1 cellular context compared by ENCODE assay signal in genomic region chr3:156957715-156958114, GRCh38.
TF ChIP-seq lines count a peak whose summit lies in the region.

No MANE protein-coding gene starts in this region.

TF ChIP-seq in GM12878, 131 proteins besides CTCF, POLR2A, EP300 and RAD21 (continued from another document):
- TF ChIP-seq, protein P1, sequence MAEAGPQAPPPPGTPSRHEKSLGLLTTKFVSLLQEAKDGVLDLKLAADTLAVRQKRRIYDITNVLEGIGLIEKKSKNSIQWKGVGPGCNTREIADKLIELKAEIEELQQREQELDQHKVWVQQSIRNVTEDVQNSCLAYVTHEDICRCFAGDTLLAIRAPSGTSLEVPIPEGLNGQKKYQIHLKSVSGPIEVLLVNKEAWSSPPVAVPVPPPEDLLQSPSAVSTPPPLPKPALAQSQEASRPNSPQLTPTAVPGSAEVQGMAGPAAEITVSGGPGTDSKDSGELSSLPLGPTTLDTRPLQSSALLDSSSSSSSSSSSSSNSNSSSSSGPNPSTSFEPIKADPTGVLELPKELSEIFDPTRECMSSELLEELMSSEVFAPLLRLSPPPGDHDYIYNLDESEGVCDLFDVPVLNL (IDR thresholded peaks at IDR 0.05; ENCODE audit: low read depth, low read length): no peak
- TF ChIP-seq WRNIP1 (IDR thresholded peaks at IDR 0.05; ENCODE audit: borderline replicate concordance, low read depth, low read length) (no peak), FOS (IDR thresholded peaks at IDR 0.05; ENCODE audit: borderline replicate concordance, extremely low read depth, insufficient read length) (no peak), ATF7 (IDR thresholded peaks at IDR 0.05; ENCODE audit: low read depth) (peak; percentile 58), YY1 (IDR thresholded peaks at IDR 0.05; ENCODE audit: low read depth, low read length) (peak; percentile 50; the same call in 1 of the 2 replicates), NR2F1 (conservative IDR thresholded peaks at IDR 0.05) (peak; percentile 77), JUND (IDR thresholded peaks at IDR 0.05; ENCODE audit: low read depth, low read length) (peak; percentile 66), SIX5 (IDR thresholded peaks at IDR 0.05; ENCODE audit: low read depth, low read length, severe bottlenecking) (no peak), TCF12 (IDR thresholded peaks at IDR 0.05; ENCODE audit: low read depth, low read length) (no peak), RAD51 (IDR thresholded peaks at IDR 0.05) (no peak), TAF1 (IDR thresholded peaks at IDR 0.05; ENCODE audit: borderline replicate concordance, low read depth, low read length) (no peak), REST (IDR thresholded peaks at IDR 0.05; ENCODE audit: low read depth, low read length) (no peak), PRDM15 (CRISPR knock-in tag; IDR thresholded peaks at IDR 0.05) (no peak), PML (IDR thresholded peaks at IDR 0.05; ENCODE audit: low read length) (0 out of 2 replicates have a peak, but pooled peaks have one; percentile 29), DPF2 (IDR thresholded peaks at IDR 0.05) (peak; percentile 63; the same call in 1 of the 2 replicates), NFXL1 (IDR thresholded peaks at IDR 0.05; ENCODE audit: borderline replicate concordance) (no peak), EGR1 (IDR thresholded peaks at IDR 0.05; ENCODE audit: borderline replicate concordance in 1 of 2, low read depth in 2 of 2, low read length in 2 of 2) (no peak), SREBF2 (IDR thresholded peaks at IDR 0.05; ENCODE audit: low read length) (no peak), RUNX3 (IDR thresholded peaks at IDR 0.05; ENCODE audit: low read length) (peak; percentile 82), USF2 (IDR thresholded peaks at IDR 0.05; ENCODE audit: borderline replicate concordance, low read depth, low read length) (no peak), ZNF274 (IDR thresholded peaks at IDR 0.05; ENCODE audit: insufficient read depth, insufficient read length) (no peak), ESRRA (IDR thresholded peaks at IDR 0.05; ENCODE audit: low read length) (no peak), MXI1 (IDR thresholded peaks at IDR 0.05; ENCODE audit: low read depth, low read length) (no peak), HCFC1 (IDR thresholded peaks at IDR 0.05; ENCODE audit: low read length) (no peak), BHLHE40 (IDR thresholded peaks at IDR 0.05; ENCODE audit: borderline replicate concordance in 1 of 2, low read depth in 2 of 2, low read length in 1 of 2) (0 out of 4 replicates have a peak, but pooled peaks of 1 of the 2 experiments have one; percentile 21), CEBPB (IDR thresholded peaks at IDR 0.05; ENCODE audit: borderline replicate concordance in 1 of 2, low read depth in 2 of 2, low read length in 2 of 2) (no peak), ELK1 (IDR thresholded peaks at IDR 0.05; ENCODE audit: low read depth, low read length) (no peak), ZNF217 (IDR thresholded peaks at IDR 0.05) (no peak), CHD2 (IDR thresholded peaks at IDR 0.05; ENCODE audit: borderline replicate concordance, low read depth, low read length) (no peak), CHD1 (IDR thresholded peaks at IDR 0.05; ENCODE audit: low read depth, low read length) (no peak), SMARCA5 (IDR thresholded peaks at IDR 0.05) (no peak), ZBTB33 (IDR thresholded peaks at IDR 0.05) (no peak)
- TF ChIP-seq, protein P2, sequence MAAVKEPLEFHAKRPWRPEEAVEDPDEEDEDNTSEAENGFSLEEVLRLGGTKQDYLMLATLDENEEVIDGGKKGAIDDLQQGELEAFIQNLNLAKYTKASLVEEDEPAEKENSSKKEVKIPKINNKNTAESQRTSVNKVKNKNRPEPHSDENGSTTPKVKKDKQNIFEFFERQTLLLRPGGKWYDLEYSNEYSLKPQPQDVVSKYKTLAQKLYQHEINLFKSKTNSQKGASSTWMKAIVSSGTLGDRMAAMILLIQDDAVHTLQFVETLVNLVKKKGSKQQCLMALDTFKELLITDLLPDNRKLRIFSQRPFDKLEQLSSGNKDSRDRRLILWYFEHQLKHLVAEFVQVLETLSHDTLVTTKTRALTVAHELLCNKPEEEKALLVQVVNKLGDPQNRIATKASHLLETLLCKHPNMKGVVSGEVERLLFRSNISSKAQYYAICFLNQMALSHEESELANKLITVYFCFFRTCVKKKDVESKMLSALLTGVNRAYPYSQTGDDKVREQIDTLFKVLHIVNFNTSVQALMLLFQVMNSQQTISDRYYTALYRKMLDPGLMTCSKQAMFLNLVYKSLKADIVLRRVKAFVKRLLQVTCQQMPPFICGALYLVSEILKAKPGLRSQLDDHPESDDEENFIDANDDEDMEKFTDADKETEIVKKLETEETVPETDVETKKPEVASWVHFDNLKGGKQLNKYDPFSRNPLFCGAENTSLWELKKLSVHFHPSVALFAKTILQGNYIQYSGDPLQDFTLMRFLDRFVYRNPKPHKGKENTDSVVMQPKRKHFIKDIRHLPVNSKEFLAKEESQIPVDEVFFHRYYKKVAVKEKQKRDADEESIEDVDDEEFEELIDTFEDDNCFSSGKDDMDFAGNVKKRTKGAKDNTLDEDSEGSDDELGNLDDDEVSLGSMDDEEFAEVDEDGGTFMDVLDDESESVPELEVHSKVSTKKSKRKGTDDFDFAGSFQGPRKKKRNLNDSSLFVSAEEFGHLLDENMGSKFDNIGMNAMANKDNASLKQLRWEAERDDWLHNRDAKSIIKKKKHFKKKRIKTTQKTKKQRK (IDR thresholded peaks at IDR 0.05; ENCODE audit: low read depth, low read length): no peak
- TF ChIP-seq, protein P3, sequence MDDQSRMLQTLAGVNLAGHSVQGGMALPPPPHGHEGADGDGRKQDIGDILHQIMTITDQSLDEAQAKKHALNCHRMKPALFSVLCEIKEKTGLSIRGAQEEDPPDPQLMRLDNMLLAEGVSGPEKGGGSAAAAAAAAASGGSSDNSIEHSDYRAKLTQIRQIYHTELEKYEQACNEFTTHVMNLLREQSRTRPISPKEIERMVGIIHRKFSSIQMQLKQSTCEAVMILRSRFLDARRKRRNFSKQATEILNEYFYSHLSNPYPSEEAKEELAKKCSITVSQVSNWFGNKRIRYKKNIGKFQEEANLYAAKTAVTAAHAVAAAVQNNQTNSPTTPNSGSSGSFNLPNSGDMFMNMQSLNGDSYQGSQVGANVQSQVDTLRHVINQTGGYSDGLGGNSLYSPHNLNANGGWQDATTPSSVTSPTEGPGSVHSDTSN (IDR thresholded peaks at IDR 0.05; ENCODE audit: insufficient replicate concordance, low read depth, low read length): no peak
- TF ChIP-seq, protein P4, sequence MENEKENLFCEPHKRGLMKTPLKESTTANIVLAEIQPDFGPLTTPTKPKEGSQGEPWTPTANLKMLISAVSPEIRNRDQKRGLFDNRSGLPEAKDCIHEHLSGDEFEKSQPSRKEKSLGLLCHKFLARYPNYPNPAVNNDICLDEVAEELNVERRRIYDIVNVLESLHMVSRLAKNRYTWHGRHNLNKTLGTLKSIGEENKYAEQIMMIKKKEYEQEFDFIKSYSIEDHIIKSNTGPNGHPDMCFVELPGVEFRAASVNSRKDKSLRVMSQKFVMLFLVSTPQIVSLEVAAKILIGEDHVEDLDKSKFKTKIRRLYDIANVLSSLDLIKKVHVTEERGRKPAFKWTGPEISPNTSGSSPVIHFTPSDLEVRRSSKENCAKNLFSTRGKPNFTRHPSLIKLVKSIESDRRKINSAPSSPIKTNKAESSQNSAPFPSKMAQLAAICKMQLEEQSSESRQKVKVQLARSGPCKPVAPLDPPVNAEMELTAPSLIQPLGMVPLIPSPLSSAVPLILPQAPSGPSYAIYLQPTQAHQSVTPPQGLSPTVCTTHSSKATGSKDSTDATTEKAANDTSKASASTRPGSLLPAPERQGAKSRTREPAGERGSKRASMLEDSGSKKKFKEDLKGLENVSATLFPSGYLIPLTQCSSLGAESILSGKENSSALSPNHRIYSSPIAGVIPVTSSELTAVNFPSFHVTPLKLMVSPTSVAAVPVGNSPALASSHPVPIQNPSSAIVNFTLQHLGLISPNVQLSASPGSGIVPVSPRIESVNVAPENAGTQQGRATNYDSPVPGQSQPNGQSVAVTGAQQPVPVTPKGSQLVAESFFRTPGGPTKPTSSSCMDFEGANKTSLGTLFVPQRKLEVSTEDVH (IDR thresholded peaks at IDR 0.05; ENCODE audit: low read depth, partially characterized antibody): no peak
